In the genomic region with DNA sequence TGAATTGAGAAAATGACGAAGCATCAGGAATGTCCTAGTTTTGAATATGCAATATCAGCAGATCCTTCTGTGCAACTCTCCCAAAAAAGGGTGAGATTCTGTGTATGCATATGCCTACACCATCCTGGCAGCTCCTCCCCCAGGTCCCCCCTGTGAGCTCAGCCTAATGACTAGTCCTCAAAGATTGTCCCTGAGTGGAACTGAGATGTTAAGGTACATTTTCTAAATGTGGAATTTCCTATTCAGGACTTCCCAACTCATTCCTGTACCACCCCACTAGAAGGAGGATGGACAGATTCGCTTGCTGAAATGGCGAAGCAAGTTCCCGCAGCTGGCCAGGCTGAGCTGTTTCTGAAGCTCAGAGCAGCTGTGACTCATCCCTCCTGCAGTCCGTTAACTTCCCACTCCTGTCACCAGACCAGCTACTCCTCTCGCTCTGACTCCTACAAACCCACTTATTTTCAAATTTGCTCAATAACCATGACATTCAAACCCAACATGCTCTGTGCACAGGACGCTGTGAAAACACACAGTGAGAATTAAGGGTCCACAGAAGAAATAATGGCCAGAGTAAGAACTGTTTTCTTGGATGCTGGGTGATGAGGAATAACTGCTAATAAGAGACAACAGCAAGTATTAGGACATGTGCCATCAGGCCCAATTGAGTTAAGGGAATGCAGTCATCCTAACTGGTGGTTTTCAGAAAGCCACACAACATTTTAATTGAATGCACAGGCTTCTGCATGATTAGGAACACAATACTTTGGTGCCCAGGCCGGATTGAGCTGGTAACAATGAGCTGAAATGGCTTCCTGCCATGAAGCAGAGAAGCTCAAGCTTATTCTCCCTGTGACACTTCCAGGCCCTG, we compare ENCODE assay signal across 1 cellular context.
TF ChIP-seq lines count a peak whose summit lies in the region.

No MANE protein-coding gene starts in this region.

TF ChIP-seq in GM12878, 131 proteins besides CTCF, POLR2A, EP300 and RAD21 (continued from another document and continues in another):
- TF ChIP-seq, protein P1, sequence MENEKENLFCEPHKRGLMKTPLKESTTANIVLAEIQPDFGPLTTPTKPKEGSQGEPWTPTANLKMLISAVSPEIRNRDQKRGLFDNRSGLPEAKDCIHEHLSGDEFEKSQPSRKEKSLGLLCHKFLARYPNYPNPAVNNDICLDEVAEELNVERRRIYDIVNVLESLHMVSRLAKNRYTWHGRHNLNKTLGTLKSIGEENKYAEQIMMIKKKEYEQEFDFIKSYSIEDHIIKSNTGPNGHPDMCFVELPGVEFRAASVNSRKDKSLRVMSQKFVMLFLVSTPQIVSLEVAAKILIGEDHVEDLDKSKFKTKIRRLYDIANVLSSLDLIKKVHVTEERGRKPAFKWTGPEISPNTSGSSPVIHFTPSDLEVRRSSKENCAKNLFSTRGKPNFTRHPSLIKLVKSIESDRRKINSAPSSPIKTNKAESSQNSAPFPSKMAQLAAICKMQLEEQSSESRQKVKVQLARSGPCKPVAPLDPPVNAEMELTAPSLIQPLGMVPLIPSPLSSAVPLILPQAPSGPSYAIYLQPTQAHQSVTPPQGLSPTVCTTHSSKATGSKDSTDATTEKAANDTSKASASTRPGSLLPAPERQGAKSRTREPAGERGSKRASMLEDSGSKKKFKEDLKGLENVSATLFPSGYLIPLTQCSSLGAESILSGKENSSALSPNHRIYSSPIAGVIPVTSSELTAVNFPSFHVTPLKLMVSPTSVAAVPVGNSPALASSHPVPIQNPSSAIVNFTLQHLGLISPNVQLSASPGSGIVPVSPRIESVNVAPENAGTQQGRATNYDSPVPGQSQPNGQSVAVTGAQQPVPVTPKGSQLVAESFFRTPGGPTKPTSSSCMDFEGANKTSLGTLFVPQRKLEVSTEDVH (IDR thresholded peaks at IDR 0.05; ENCODE audit: low read depth, partially characterized antibody), result peak; percentile 45
- TF ChIP-seq, protein P2, sequence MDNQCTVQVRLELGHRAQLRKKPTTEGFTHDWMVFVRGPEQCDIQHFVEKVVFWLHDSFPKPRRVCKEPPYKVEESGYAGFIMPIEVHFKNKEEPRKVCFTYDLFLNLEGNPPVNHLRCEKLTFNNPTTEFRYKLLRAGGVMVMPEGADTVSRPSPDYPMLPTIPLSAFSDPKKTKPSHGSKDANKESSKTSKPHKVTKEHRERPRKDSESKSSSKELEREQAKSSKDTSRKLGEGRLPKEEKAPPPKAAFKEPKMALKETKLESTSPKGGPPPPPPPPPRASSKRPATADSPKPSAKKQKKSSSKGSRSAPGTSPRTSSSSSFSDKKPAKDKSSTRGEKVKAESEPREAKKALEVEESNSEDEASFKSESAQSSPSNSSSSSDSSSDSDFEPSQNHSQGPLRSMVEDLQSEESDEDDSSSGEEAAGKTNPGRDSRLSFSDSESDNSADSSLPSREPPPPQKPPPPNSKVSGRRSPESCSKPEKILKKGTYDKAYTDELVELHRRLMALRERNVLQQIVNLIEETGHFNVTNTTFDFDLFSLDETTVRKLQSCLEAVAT (IDR thresholded peaks at IDR 0.05), result peak; percentile 78; the same call in 1 of the 2 replicates
- TF ChIP-seq POLR2AphosphoS2 (IDR thresholded peaks at IDR 0.05; ENCODE audit: low read depth, low read length) (no peak), TBL1XR1 (IDR thresholded peaks at IDR 0.05; ENCODE audit: low read depth, low read length) (peak; percentile 99), SP1 (IDR thresholded peaks at IDR 0.05; ENCODE audit: low read depth, low read length) (peak; percentile 89), CHD4 (IDR thresholded peaks at IDR 0.05) (no peak), RCOR1 (conservative IDR thresholded peaks at IDR 0.05; ENCODE audit: low read depth, low read length) (peak; percentile 88; the same call in 1 of the 2 replicates), DPF2 (IDR thresholded peaks at IDR 0.05) (peak; percentile 98), PML (IDR thresholded peaks at IDR 0.05; ENCODE audit: low read length) (peak; percentile 96), POLR2AphosphoS5 (IDR thresholded peaks at IDR 0.05; ENCODE audit: low read length) (peak; percentile 77), KLF5 (IDR thresholded peaks at IDR 0.05; ENCODE audit: partially characterized antibody) (peak; percentile 80), TCF12 (IDR thresholded peaks at IDR 0.05; ENCODE audit: low read depth, low read length) (peak; percentile 100), NFYA (IDR thresholded peaks at IDR 0.05; ENCODE audit: borderline replicate concordance, low read depth, low read length) (no peak), TCF3 (IDR thresholded peaks at IDR 0.05; ENCODE audit: borderline replicate concordance, insufficient read depth, low read depth, low read length) (peak; percentile 100), CEBPB (IDR thresholded peaks at IDR 0.05; ENCODE audit: borderline replicate concordance in 1 of 2, low read depth in 2 of 2, low read length in 2 of 2) (peak in 1 of 2 experiments; percentile 98; a peak in 2 of 4 replicates), JUND (IDR thresholded peaks at IDR 0.05; ENCODE audit: low read depth, low read length) (peak; percentile 93), SMC3 (IDR thresholded peaks at IDR 0.05; ENCODE audit: borderline replicate concordance, low read length) (no peak), ZSCAN29 (IDR thresholded peaks at IDR 0.05) (0 out of 2 replicates have a peak, but pooled peaks have one; percentile 50), IKZF2 (IDR thresholded peaks at IDR 0.05) (peak; percentile 98 to 99), EGR1 (IDR thresholded peaks at IDR 0.05; ENCODE audit: borderline replicate concordance in 1 of 2, low read depth in 2 of 2, low read length in 2 of 2) (peak in 1 of 2 experiments; percentile 69; a peak in 2 of 3 replicates), MEF2B (IDR thresholded peaks at IDR 0.05; ENCODE audit: partially characterized antibody, poor library complexity, severe bottlenecking) (peak; percentile 76), KAT2A (conservative IDR thresholded peaks at IDR 0.05; ENCODE audit: control insufficient read depth, low read depth, low read length) (no peak), ZNF622 (IDR thresholded peaks at IDR 0.05) (no peak), SREBF2 (IDR thresholded peaks at IDR 0.05; ENCODE audit: low read length) (no peak), HCFC1 (IDR thresholded peaks at IDR 0.05; ENCODE audit: low read length) (no peak), SMARCA5 (IDR thresholded peaks at IDR 0.05) (no peak), CBX3 (IDR thresholded peaks at IDR 0.05; ENCODE audit: borderline replicate concordance, low read depth) (no peak), SIN3A (IDR thresholded peaks at IDR 0.05; ENCODE audit: low read depth, low read length) (no peak), HDAC6 (IDR thresholded peaks at IDR 0.05; ENCODE audit: unreplicated experiment) (no peak), YY1 (IDR thresholded peaks at IDR 0.05; ENCODE audit: low read depth, low read length) (peak; percentile 88), POU2F2 (IDR thresholded peaks at IDR 0.05; ENCODE audit: borderline replicate concordance, low read depth, low read length) (peak; percentile 91; the same call in 2 of the 3 replicates), CBFB (IDR thresholded peaks at IDR 0.05; ENCODE audit: low read depth) (peak; percentile 90), FOXM1 (IDR thresholded peaks at IDR 0.05; ENCODE audit: low read depth, low read length) (peak; percentile 100)
- TF ChIP-seq, protein P3, sequence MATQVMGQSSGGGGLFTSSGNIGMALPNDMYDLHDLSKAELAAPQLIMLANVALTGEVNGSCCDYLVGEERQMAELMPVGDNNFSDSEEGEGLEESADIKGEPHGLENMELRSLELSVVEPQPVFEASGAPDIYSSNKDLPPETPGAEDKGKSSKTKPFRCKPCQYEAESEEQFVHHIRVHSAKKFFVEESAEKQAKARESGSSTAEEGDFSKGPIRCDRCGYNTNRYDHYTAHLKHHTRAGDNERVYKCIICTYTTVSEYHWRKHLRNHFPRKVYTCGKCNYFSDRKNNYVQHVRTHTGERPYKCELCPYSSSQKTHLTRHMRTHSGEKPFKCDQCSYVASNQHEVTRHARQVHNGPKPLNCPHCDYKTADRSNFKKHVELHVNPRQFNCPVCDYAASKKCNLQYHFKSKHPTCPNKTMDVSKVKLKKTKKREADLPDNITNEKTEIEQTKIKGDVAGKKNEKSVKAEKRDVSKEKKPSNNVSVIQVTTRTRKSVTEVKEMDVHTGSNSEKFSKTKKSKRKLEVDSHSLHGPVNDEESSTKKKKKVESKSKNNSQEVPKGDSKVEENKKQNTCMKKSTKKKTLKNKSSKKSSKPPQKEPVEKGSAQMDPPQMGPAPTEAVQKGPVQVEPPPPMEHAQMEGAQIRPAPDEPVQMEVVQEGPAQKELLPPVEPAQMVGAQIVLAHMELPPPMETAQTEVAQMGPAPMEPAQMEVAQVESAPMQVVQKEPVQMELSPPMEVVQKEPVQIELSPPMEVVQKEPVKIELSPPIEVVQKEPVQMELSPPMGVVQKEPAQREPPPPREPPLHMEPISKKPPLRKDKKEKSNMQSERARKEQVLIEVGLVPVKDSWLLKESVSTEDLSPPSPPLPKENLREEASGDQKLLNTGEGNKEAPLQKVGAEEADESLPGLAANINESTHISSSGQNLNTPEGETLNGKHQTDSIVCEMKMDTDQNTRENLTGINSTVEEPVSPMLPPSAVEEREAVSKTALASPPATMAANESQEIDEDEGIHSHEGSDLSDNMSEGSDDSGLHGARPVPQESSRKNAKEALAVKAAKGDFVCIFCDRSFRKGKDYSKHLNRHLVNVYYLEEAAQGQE (IDR thresholded peaks at IDR 0.05; ENCODE audit: low read depth, low read length), result peak; percentile 32; the same call in 1 of the 2 replicates
- TF ChIP-seq, protein P4, sequence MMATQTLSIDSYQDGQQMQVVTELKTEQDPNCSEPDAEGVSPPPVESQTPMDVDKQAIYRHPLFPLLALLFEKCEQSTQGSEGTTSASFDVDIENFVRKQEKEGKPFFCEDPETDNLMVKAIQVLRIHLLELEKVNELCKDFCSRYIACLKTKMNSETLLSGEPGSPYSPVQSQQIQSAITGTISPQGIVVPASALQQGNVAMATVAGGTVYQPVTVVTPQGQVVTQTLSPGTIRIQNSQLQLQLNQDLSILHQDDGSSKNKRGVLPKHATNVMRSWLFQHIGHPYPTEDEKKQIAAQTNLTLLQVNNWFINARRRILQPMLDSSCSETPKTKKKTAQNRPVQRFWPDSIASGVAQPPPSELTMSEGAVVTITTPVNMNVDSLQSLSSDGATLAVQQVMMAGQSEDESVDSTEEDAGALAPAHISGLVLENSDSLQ (IDR thresholded peaks at IDR 0.05), result peak; percentile 79
- TF ChIP-seq, protein P5, sequence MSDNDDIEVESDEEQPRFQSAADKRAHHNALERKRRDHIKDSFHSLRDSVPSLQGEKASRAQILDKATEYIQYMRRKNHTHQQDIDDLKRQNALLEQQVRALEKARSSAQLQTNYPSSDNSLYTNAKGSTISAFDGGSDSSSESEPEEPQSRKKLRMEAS (IDR thresholded peaks at IDR 0.05; ENCODE audit: low read depth, low read length), result no peak
- TF ChIP-seq, protein P6, sequence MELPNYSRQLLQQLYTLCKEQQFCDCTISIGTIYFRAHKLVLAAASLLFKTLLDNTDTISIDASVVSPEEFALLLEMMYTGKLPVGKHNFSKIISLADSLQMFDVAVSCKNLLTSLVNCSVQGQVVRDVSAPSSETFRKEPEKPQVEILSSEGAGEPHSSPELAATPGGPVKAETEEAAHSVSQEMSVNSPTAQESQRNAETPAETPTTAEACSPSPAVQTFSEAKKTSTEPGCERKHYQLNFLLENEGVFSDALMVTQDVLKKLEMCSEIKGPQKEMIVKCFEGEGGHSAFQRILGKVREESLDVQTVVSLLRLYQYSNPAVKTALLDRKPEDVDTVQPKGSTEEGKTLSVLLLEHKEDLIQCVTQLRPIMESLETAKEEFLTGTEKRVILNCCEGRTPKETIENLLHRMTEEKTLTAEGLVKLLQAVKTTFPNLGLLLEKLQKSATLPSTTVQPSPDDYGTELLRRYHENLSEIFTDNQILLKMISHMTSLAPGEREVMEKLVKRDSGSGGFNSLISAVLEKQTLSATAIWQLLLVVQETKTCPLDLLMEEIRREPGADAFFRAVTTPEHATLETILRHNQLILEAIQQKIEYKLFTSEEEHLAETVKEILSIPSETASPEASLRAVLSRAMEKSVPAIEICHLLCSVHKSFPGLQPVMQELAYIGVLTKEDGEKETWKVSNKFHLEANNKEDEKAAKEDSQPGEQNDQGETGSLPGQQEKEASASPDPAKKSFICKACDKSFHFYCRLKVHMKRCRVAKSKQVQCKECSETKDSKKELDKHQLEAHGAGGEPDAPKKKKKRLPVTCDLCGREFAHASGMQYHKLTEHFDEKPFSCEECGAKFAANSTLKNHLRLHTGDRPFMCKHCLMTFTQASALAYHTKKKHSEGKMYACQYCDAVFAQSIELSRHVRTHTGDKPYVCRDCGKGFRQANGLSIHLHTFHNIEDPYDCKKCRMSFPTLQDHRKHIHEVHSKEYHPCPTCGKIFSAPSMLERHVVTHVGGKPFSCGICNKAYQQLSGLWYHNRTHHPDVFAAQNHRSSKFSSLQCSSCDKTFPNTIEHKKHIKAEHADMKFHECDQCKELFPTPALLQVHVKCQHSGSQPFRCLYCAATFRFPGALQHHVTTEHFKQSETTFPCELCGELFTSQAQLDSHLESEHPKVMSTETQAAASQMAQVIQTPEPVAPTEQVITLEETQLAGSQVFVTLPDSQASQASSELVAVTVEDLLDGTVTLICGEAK (IDR thresholded peaks at IDR 0.05; ENCODE audit: borderline replicate concordance), result no peak
- TF ChIP-seq, protein P7, sequence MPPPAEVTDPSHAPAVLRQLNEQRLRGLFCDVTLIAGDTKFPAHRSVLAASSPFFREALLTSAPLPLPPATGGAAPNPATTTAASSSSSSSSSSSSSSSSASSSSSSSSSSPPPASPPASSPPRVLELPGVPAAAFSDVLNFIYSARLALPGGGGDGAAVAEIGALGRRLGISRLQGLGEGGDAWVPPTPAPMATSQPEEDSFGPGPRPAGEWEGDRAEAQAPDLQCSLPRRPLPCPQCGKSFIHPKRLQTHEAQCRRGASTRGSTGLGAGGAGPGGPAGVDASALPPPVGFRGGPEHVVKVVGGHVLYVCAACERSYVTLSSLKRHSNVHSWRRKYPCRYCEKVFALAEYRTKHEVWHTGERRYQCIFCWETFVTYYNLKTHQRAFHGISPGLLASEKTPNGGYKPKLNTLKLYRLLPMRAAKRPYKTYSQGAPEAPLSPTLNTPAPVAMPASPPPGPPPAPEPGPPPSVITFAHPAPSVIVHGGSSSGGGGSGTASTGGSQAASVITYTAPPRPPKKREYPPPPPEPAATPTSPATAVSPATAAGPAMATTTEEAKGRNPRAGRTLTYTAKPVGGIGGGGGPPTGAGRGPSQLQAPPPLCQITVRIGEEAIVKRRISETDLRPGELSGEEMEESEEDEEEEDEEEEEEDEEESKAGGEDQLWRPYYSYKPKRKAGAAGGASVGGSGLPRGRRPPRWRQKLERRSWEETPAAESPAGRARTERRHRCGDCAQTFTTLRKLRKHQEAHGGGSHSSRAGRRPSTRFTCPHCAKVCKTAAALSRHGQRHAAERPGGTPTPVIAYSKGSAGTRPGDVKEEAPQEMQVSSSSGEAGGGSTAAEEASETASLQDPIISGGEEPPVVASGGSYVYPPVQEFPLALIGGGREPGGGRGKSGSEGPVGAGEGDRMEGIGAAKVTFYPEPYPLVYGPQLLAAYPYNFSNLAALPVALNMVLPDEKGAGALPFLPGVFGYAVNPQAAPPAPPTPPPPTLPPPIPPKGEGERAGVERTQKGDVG (CRISPR knock-in tag; IDR thresholded peaks at IDR 0.05), result no peak
